1 cellular context compared by ENCODE assay signal in genomic region chr18:54948350-54948837, GRCh38.
A peak's percentile ranks its signal among the peaks of the same experiment; 100 is the strongest.
TF ChIP-seq lines count a peak whose summit lies in the region.

No MANE protein-coding gene starts in this region.

TF ChIP-seq in HepG2, 621 proteins besides CTCF, POLR2A, EP300 and RAD21 (continued from another document and continues in another):
- TF ChIP-seq U2AF1 (optimal IDR thresholded peaks at IDR 0.05; ENCODE audit: low read depth, low read length) (no peak), TBX2 (CRISPR knock-in tag; IDR thresholded peaks at IDR 0.05; ENCODE audit: borderline replicate concordance) (peak; percentile 84), ZNF251 (CRISPR knock-in tag; IDR thresholded peaks at IDR 0.05) (no peak), ZNF543 (CRISPR knock-in tag; IDR thresholded peaks at IDR 0.05) (no peak), ZNF160 (CRISPR knock-in tag; IDR thresholded peaks at IDR 0.05) (no peak), SP2 (CRISPR knock-in tag; IDR thresholded peaks at IDR 0.05) (no peak), SMAD3 (CRISPR knock-in tag; IDR thresholded peaks at IDR 0.05) (peak; percentile 90), ZNF605 (CRISPR knock-in tag; IDR thresholded peaks at IDR 0.05) (0 out of 2 replicates have a peak, but pooled peaks have one; percentile 20), ZFP36 (IDR thresholded peaks at IDR 0.05; ENCODE audit: borderline replicate concordance, low read depth, low read length, partially characterized antibody) (peak; percentile 55), RFX5 (IDR thresholded peaks at IDR 0.05; ENCODE audit: low read depth, low read length) (no peak), ZNF615 (CRISPR knock-in tag; IDR thresholded peaks at IDR 0.05; ENCODE audit: borderline replicate concordance) (no peak), EEA1 (CRISPR knock-in tag; IDR thresholded peaks at IDR 0.05; ENCODE audit: borderline replicate concordance) (no peak), ZNF616 (CRISPR knock-in tag; IDR thresholded peaks at IDR 0.05; ENCODE audit: low read depth) (no peak), GLI4 (CRISPR knock-in tag; IDR thresholded peaks at IDR 0.05; ENCODE audit: borderline replicate concordance) (no peak), ZNF567 (CRISPR knock-in tag; IDR thresholded peaks at IDR 0.05; ENCODE audit: borderline replicate concordance) (no peak), KDM4B (CRISPR knock-in tag; IDR thresholded peaks at IDR 0.05) (no peak), GATAD2A (CRISPR knock-in tag; IDR thresholded peaks at IDR 0.05) (peak; percentile 94), TSC22D2 (CRISPR knock-in tag; IDR thresholded peaks at IDR 0.05; ENCODE audit: borderline replicate concordance) (no peak), JUN (CRISPR knock-in tag; IDR thresholded peaks at IDR 0.05) (no peak), ZNF660 (CRISPR knock-in tag; IDR thresholded peaks at IDR 0.05; ENCODE audit: borderline replicate concordance, low read depth) (no peak), MEF2D (CRISPR knock-in tag; IDR thresholded peaks at IDR 0.05) (peak; percentile 50; the same call in 1 of the 2 replicates), CEBPB (IDR thresholded peaks at IDR 0.05; ENCODE audit: borderline replicate concordance, low read depth, low read length) (no peak), AFF4 (CRISPR knock-in tag; IDR thresholded peaks at IDR 0.05) (no peak), PITX1 (CRISPR knock-in tag; IDR thresholded peaks at IDR 0.05) (peak; percentile 85), ZNF800 (CRISPR knock-in tag; IDR thresholded peaks at IDR 0.05) (no peak), HHEX (CRISPR knock-in tag; IDR thresholded peaks at IDR 0.05) (peak; percentile 90), SP1 (IDR thresholded peaks at IDR 0.05) (no peak), SP1 (CRISPR knock-in tag; IDR thresholded peaks at IDR 0.05) (no peak), TEAD3 (CRISPR knock-in tag; optimal IDR thresholded peaks at IDR 0.05; ENCODE audit: borderline replicate concordance) (no peak), SALL1 (CRISPR knock-in tag; IDR thresholded peaks at IDR 0.05) (peak; percentile 40; the same call in 1 of the 2 replicates), MLLT10 (CRISPR knock-in tag; IDR thresholded peaks at IDR 0.05) (no peak), RAD51 (IDR thresholded peaks at IDR 0.05; ENCODE audit: borderline replicate concordance) (no peak), SMAD1 (CRISPR knock-in tag; IDR thresholded peaks at IDR 0.05; ENCODE audit: borderline replicate concordance, low read depth) (no peak), HOXA3 (CRISPR knock-in tag; IDR thresholded peaks at IDR 0.05) (no peak), ZNF740 (CRISPR knock-in tag; IDR thresholded peaks at IDR 0.05) (no peak), ZKSCAN5 (CRISPR knock-in tag; IDR thresholded peaks at IDR 0.05) (no peak), ARNT2 (CRISPR knock-in tag; IDR thresholded peaks at IDR 0.05; ENCODE audit: low read depth) (no peak), ZNF775 (CRISPR knock-in tag; IDR thresholded peaks at IDR 0.05; ENCODE audit: borderline replicate concordance) (no peak), GPN1 (CRISPR knock-in tag; IDR thresholded peaks at IDR 0.05; ENCODE audit: borderline replicate concordance) (no peak), CBX5 (CRISPR knock-in tag; IDR thresholded peaks at IDR 0.05; ENCODE audit: borderline replicate concordance) (no peak), ISL2 (CRISPR knock-in tag; IDR thresholded peaks at IDR 0.05) (peak; percentile 92), ZNF644 (CRISPR knock-in tag; IDR thresholded peaks at IDR 0.05; ENCODE audit: low read depth) (no peak), ZNF792 (CRISPR knock-in tag; IDR thresholded peaks at IDR 0.05) (no peak), TCF7 (IDR thresholded peaks at IDR 0.05; ENCODE audit: low read depth) (peak; percentile 72), MAF1 (CRISPR knock-in tag; IDR thresholded peaks at IDR 0.05; ENCODE audit: borderline replicate concordance) (no peak), RBFOX2 (IDR thresholded peaks at IDR 0.05; ENCODE audit: low read depth, low read length) (no peak), GTF3A (CRISPR knock-in tag; conservative IDR thresholded peaks at IDR 0.05) (no peak), DPF2 (CRISPR knock-in tag; IDR thresholded peaks at IDR 0.05; ENCODE audit: borderline replicate concordance, low read depth) (no peak; the same call in 1 of the 2 replicates), ZNF253 (CRISPR knock-in tag; IDR thresholded peaks at IDR 0.05; ENCODE audit: borderline replicate concordance) (no peak), SMYD3 (CRISPR knock-in tag; IDR thresholded peaks at IDR 0.05) (0 out of 2 replicates have a peak, but pooled peaks have one; percentile 41), ZNF766 (CRISPR knock-in tag; IDR thresholded peaks at IDR 0.05; ENCODE audit: borderline replicate concordance) (no peak), ZNF839 (CRISPR knock-in tag; IDR thresholded peaks at IDR 0.05; ENCODE audit: borderline replicate concordance) (no peak), ZNF589 (CRISPR knock-in tag; conservative IDR thresholded peaks at IDR 0.05) (no peak), SYNCRIP (IDR thresholded peaks at IDR 0.05; ENCODE audit: insufficient read depth, low read depth, low read length) (no peak), ZBTB3 (CRISPR knock-in tag; IDR thresholded peaks at IDR 0.05; ENCODE audit: borderline replicate concordance, low read depth) (no peak), ARID2 (CRISPR knock-in tag; IDR thresholded peaks at IDR 0.05; ENCODE audit: borderline replicate concordance) (no peak), PATZ1 (CRISPR knock-in tag; IDR thresholded peaks at IDR 0.05) (peak; percentile 28; the same call in 1 of the 2 replicates), XRCC5 (optimal IDR thresholded peaks at IDR 0.05; ENCODE audit: low read length) (no peak), AKAP8 (CRISPR knock-in tag; IDR thresholded peaks at IDR 0.05) (no peak), SCMH1 (CRISPR knock-in tag; IDR thresholded peaks at IDR 0.05; ENCODE audit: borderline replicate concordance) (no peak), SOX13 (IDR thresholded peaks at IDR 0.05) (peak; percentile 34; the same call in 1 of the 2 replicates), SOX13 (CRISPR knock-in tag; conservative IDR thresholded peaks at IDR 0.05 in 1 of 2, IDR thresholded peaks at IDR 0.05 in 1 of 2) (peak in 1 of 2 experiments; percentile 90; a peak in 2 of 4 replicates), ZBTB34 (CRISPR knock-in tag; IDR thresholded peaks at IDR 0.05) (no peak; the same call in 1 of the 2 replicates), ZBTB42 (CRISPR knock-in tag; IDR thresholded peaks at IDR 0.05) (no peak), TFDP1 (CRISPR knock-in tag; IDR thresholded peaks at IDR 0.05; ENCODE audit: borderline replicate concordance) (no peak), ETV5 (CRISPR knock-in tag; IDR thresholded peaks at IDR 0.05; ENCODE audit: borderline replicate concordance) (peak; percentile 25; the same call in 1 of the 2 replicates), MIER3 (CRISPR knock-in tag; IDR thresholded peaks at IDR 0.05; ENCODE audit: borderline replicate concordance) (peak; percentile 81; the same call in 1 of the 2 replicates), ZNF33B (CRISPR knock-in tag; IDR thresholded peaks at IDR 0.05) (no peak), ZNF101 (CRISPR knock-in tag; IDR thresholded peaks at IDR 0.05; ENCODE audit: borderline replicate concordance, low read depth) (no peak)
- TF ChIP-seq, protein P1, sequence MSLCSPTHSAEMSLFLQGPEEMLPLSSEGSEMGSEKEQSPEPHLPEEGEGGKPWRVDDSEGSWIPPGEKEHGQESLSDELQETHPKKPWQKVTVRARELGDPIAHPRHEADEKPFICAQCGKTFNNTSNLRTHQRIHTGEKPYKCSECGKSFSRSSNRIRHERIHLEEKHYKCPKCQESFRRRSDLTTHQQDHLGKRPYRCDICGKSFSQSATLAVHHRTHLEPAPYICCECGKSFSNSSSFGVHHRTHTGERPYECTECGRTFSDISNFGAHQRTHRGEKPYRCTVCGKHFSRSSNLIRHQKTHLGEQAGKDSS (CRISPR knock-in tag; IDR thresholded peaks at IDR 0.05; ENCODE audit: borderline replicate concordance, low read depth), result no peak
- TF ChIP-seq, protein P2, sequence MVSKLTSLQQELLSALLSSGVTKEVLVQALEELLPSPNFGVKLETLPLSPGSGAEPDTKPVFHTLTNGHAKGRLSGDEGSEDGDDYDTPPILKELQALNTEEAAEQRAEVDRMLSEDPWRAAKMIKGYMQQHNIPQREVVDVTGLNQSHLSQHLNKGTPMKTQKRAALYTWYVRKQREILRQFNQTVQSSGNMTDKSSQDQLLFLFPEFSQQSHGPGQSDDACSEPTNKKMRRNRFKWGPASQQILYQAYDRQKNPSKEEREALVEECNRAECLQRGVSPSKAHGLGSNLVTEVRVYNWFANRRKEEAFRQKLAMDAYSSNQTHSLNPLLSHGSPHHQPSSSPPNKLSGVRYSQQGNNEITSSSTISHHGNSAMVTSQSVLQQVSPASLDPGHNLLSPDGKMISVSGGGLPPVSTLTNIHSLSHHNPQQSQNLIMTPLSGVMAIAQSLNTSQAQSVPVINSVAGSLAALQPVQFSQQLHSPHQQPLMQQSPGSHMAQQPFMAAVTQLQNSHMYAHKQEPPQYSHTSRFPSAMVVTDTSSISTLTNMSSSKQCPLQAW (CRISPR knock-in tag; IDR thresholded peaks at IDR 0.05), result no peak
